Comparison of ENCODE assay signal across 15 cellular contexts in the genomic region with DNA sequence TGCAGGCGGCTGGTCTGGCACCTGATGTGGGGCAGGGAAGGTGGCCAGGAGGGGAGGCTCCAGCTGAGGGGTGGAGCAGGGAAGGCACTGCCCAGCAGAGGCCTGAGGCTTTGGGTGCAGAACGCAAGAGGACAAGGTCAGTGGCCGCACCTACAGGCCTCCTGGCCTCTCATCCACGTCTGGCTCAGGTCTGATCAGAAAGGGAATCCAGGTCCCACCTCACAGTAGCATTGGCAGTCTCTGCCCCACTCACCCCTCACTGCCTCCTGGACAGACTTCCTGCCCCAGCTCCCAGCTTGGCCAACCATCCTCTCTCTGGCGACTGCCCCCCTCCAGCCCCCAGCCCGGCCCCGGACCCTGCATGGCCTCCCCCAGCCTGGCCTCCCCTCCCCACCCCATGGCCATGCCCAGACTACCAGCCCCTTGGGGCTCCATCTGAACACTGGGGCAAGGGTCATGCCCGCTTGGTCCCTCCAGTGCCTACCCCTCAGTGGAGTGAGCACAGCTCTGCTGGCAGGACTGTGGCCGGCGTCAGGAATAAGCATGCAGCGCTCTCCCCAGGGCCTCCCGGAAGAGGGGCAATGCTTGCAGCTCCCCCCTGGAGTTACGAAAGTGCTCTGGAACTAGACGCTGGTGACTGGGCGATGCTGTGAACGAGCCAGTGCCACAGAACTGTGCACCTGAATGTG. TPM values are rescaled to one million over a fixed set of nuclear protein-coding genes. Genes with fewer than 3 reads are reported as not detected.
"Had no signal": no experiment of that assay in that cellular context is flagged by ENCODE, and none has a peak within 500 bp of the region (broad histone marks: within the 10 kb centered on the region; RNA-seq: fewer than 3 reads in every experiment).

No MANE protein-coding gene starts in this region.

- H3K79me2 ChIP-seq: hepatocyte had no signal

- DNase-seq: activated CD4-positive, alpha-beta T cell treated with anti-CD3 and anti-CD28 coated beads, Interleukin-2, amount 50 U/mL, for 4 hours; activated effector memory CD4-positive, alpha-beta T cell treated with Interleukin-2 at 50 U/mL for 16 hours; activated T-cell treated with anti-CD3 and anti-CD28 coated beads, Interleukin-2, amount 50 U/mL, for 1 hour; body of pancreas; effector memory CD8-positive, alpha-beta T cell; naive thymus-derived CD4-positive, alpha-beta T cell; stimulated activated naive CD4-positive, alpha-beta T cell treated with Interleukin-2 at 50 U/mL for 16 hours; upper lobe of right lung had no signal

- ATAC-seq: activated CD4-positive, CD25-positive, alpha-beta regulatory T cell treated with anti-CD3 and anti-CD28 coated beads, Interleukin-2, amount 50 U/mL, for 24 hours; body of pancreas; effector memory CD8-positive, alpha-beta T cell; naive thymus-derived CD4-positive, alpha-beta T cell; right cardiac atrium; upper lobe of right lung had no signal

- H2AFZ ChIP-seq: hepatocyte had no signal

- H3K4me2 ChIP-seq: hepatocyte had no signal

- H3K36me3 ChIP-seq: upper lobe of right lung had no signal

- H3K9me3 ChIP-seq: body of pancreas, upper lobe of right lung had no signal

- H3K27ac ChIP-seq: body of pancreas, epithelial cell of prostate, hepatocyte, upper lobe of right lung had no signal

- H3K4me3 ChIP-seq: body of pancreas, hepatocyte, lung, upper lobe of right lung had no signal

RNA-seq across cellular contexts. Expression of gene UTS2R, which starts 4.6 kb away (rescaled TPM):
- total RNA-seq: body of pancreas; naive thymus-derived CD4-positive, alpha-beta T cell; temporal lobe; upper lobe of right lung had no signal
- polyA plus RNA-seq: hepatocyte; lung; naive thymus-derived CD4-positive, alpha-beta T cell had no signal

RNA-seq across cellular contexts. Expression of gene TEX19, which starts 17.1 kb away (rescaled TPM):
- total RNA-seq: body of pancreas; hepatocyte; lung; naive thymus-derived CD4-positive, alpha-beta T cell; progenitor cell of endocrine pancreas; right cardiac atrium; temporal lobe; upper lobe of right lung had no signal
- polyA plus RNA-seq: hepatocyte; naive thymus-derived CD4-positive, alpha-beta T cell; right cardiac atrium had no signal

RNA-seq across cellular contexts. Expression of gene SECTM1, which starts 42.6 kb away (rescaled TPM):
- total RNA-seq: progenitor cell of endocrine pancreas had no signal
